1 cellular context compared by ENCODE assay signal in genomic region chr5:168976311-168976893, GRCh38.
TF ChIP-seq lines count a peak whose summit lies in the region.

No MANE protein-coding gene starts in this region.

TF ChIP-seq in GM23338, 12 proteins besides CTCF, POLR2A, EP300 and RAD21 (continued from another document):
- TF ChIP-seq, protein P1, sequence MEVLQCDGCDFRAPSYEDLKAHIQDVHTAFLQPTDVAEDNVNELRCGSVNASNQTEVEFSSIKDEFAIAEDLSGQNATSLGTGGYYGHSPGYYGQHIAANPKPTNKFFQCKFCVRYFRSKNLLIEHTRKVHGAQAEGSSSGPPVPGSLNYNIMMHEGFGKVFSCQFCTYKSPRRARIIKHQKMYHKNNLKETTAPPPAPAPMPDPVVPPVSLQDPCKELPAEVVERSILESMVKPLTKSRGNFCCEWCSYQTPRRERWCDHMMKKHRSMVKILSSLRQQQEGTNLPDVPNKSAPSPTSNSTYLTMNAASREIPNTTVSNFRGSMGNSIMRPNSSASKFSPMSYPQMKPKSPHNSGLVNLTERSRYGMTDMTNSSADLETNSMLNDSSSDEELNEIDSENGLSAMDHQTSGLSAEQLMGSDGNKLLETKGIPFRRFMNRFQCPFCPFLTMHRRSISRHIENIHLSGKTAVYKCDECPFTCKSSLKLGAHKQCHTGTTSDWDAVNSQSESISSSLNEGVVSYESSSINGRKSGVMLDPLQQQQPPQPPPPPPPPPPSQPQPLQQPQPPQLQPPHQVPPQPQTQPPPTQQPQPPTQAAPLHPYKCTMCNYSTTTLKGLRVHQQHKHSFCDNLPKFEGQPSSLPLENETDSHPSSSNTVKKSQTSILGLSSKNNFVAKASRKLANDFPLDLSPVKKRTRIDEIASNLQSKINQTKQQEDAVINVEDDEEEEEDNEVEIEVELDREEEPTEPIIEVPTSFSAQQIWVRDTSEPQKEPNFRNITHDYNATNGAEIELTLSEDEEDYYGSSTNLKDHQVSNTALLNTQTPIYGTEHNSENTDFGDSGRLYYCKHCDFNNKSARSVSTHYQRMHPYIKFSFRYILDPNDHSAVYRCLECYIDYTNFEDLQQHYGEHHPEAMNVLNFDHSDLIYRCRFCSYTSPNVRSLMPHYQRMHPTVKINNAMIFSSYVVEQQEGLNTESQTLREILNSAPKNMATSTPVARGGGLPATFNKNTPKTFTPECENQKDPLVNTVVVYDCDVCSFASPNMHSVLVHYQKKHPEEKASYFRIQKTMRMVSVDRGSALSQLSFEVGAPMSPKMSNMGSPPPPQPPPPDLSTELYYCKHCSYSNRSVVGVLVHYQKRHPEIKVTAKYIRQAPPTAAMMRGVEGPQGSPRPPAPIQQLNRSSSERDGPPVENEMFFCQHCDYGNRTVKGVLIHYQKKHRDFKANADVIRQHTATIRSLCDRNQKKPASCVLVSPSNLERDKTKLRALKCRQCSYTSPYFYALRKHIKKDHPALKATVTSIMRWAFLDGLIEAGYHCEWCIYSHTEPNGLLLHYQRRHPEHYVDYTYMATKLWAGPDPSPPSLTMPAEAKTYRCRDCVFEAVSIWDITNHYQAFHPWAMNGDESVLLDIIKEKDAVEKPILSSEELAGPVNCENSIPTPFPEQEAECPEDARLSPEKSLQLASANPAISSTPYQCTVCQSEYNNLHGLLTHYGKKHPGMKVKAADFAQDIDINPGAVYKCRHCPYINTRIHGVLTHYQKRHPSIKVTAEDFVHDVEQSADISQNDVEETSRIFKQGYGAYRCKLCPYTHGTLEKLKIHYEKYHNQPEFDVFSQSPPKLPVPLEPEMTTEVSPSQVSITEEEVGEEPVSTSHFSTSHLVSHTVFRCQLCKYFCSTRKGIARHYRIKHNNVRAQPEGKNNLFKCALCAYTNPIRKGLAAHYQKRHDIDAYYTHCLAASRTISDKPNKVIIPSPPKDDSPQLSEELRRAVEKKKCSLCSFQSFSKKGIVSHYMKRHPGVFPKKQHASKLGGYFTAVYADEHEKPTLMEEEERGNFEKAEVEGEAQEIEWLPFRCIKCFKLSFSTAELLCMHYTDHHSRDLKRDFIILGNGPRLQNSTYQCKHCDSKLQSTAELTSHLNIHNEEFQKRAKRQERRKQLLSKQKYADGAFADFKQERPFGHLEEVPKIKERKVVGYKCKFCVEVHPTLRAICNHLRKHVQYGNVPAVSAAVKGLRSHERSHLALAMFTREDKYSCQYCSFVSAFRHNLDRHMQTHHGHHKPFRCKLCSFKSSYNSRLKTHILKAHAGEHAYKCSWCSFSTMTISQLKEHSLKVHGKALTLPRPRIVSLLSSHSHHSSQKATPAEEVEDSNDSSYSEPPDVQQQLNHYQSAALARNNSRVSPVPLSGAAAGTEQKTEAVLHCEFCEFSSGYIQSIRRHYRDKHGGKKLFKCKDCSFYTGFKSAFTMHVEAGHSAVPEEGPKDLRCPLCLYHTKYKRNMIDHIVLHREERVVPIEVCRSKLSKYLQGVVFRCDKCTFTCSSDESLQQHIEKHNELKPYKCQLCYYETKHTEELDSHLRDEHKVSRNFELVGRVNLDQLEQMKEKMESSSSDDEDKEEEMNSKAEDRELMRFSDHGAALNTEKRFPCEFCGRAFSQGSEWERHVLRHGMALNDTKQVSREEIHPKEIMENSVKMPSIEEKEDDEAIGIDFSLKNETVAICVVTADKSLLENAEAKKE (CRISPR knock-in tag; IDR thresholded peaks at IDR 0.05) = no peak
- TF ChIP-seq EZH2phosphoT487 (IDR thresholded peaks at IDR 0.05; ENCODE audit: unreplicated experiment) = no peak
- no peak for TF ChIP-seq CREB1 (CRISPR knock-in tag; IDR thresholded peaks at IDR 0.05; ENCODE audit: low read depth)
- no peak for TF ChIP-seq ZNF331 (CRISPR knock-in tag; IDR thresholded peaks at IDR 0.05; ENCODE audit: low read depth)
- TF ChIP-seq ZNF114 (CRISPR knock-in tag; IDR thresholded peaks at IDR 0.05) = no peak
TF ChIP-seq in GM23338: peak in this region for 0.
